In the genomic region with DNA sequence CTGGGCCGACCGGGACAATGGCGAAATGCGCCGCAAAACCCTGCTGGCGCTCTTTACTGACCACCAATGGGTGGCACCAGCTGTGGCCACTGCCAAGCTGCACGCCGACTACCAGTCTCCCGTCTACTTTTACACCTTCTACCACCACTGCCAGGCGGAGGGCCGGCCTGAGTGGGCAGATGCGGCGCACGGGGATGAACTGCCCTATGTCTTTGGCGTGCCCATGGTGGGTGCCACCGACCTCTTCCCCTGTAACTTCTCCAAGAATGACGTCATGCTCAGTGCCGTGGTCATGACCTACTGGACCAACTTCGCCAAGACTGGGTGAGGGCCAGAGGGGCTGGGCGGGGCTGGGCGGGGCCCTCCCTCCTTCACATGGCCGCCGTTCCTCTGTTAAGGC, we compare ENCODE assay signal across 2 cellular contexts.
A peak's percentile ranks its signal among the peaks of the same experiment; 100 is the strongest.
TF ChIP-seq lines count a peak whose summit lies in the region.

No MANE protein-coding gene starts in this region.

TF ChIP-seq in IMR-90, 13 proteins besides CTCF, POLR2A, EP300 and RAD21:
- TF ChIP-seq SMC3 (IDR thresholded peaks at IDR 0.05; ENCODE audit: low read depth, low read length) = no peak
- TF ChIP-seq CHD1 (IDR thresholded peaks at IDR 0.05; ENCODE audit: low read depth, low read length) = no peak

TF ChIP-seq in K562, 482 proteins besides CTCF, POLR2A, EP300 and RAD21:
- no peak for TF ChIP-seq SAP30 (IDR thresholded peaks at IDR 0.05; ENCODE audit: borderline replicate concordance, insufficient read depth, low read depth, low read length, poor library complexity, severe bottlenecking)
- TF ChIP-seq, protein P1, sequence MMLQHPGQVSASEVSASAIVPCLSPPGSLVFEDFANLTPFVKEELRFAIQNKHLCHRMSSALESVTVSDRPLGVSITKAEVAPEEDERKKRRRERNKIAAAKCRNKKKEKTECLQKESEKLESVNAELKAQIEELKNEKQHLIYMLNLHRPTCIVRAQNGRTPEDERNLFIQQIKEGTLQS (IDR thresholded peaks at IDR 0.05) = peak; percentile 59
- TF ChIP-seq, protein P1 (CRISPR knock-in tag; conservative IDR thresholded peaks at IDR 0.05) = no peak
- TF ChIP-seq TCFL5 (CRISPR knock-in tag; conservative IDR thresholded peaks at IDR 0.05) = no peak
